23 cellular contexts compared by ENCODE assay signal in the genomic region with DNA sequence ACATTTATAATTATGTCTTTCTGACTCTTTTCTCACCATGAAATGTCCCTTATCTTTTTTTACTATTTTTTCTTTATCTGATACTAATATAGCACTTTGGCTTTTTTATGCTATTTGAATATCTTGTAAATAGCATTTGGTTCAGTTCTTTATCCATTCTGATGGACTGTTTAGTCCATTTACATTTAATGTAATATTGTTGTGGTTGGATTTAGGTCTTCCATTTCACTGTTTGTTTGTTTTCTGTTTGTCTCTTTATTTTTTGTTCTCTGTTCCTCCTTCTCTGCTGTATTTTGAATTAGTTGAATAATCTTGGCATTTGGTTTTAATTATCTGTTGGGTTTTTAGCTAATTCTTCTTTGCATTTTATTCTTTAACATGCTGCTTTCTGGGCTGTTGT.
DNase-seq lines count a peak whose midpoint lies in the region; ATAC-seq, FAIRE-seq and TF ChIP-seq lines count a peak whose summit lies in the region.
"Had no signal": no experiment of that assay in that cellular context is flagged by ENCODE, and none has a peak within 500 bp of the region (broad histone marks: within the 10 kb centered on the region; RNA-seq: fewer than 3 reads in every experiment).

No MANE protein-coding gene starts in this region.

- H3K27ac ChIP-seq in K562 (ENCODE audit: extremely low read depth, low read depth, low read length) (no peak overlapping the region), small intestine (ENCODE audit: low read depth in 1 of 2, low read length in 1 of 2) (no peak overlapping the region)
- H3K27ac ChIP-seq: 22Rv1; A549; BLaER1 treated with 17β-estradiol and CSF1 and Interleukin-3, amounts not matched to agents 10 nM and 100 nM; C4-2B had no signal

- no peak overlapping the region for H3K9ac ChIP-seq in K562 (ENCODE audit: insufficient read depth in 1 of 2, low read depth in 2 of 2, low read length in 2 of 2)
- H3K9ac ChIP-seq: BLaER1 treated with 17β-estradiol and CSF1 and Interleukin-3, amounts not matched to agents 10 nM and 100 nM had no signal

- H3K27ac Mint-ChIP-seq in activated CD4-positive, alpha-beta T cell treated with anti-CD3 and anti-CD28 coated beads, Interleukin-2, amount 10 ng/mL, durations not matched to agents 7 days and 5 days: peak overlapping the region; percentile 39
- H3K27ac Mint-ChIP-seq: B cell; CD4-positive, alpha-beta T cell; CD8-positive, alpha-beta T cell had no signal

- no peak for DNase-seq in activated CD4-positive, alpha-beta T cell treated with anti-CD3 and anti-CD28 coated beads, Interleukin-2, amount 10 ng/mL, durations not matched to agents 7 days and 5 days
- DNase-seq in activated CD4-positive, alpha-beta T cell treated with anti-CD3 and anti-CD28 coated beads, Interleukin-2, amount 50 U/mL, for 48 hours: no peak
- DNase-seq in K562 (ENCODE audit: extremely low read depth in 1 of 4, low spot score in 3 of 4) (no peak), small intestine (no peak), mucosa of descending colon (no peak), HCEC 1CT (no peak)
- DNase-seq: AML-193; Caco-2; Calu3; CD4-positive, alpha-beta T cell; CD8-positive, alpha-beta T cell; DMS79 treated with DMSO at 0.1 percent for 48 hours; GDM1 had no signal

- H3K9me1 ChIP-seq in K562 (ENCODE audit: control insufficient read depth, insufficient read depth, low read length): no peaks in the 10 kb centered on the region

- CTCF ChIA-PET in activated CD4-positive, alpha-beta T cell treated with anti-CD3 and anti-CD28 coated beads, Interleukin-2, amount 10 ng/mL, durations not matched to agents 7 days and 5 days (lab: Charles Lee): interaction anchor here (1.1 kb wide), 1 partner anchor 112 kb away, joined by 3 read pairs; the partner anchor contains the start of gene GATAD1
- CTCF ChIA-PET in K562 (lab: Yijun Ruan, JAX; ENCODE audit: low intra/inter-chr PET ratio): no interaction called here

- no peaks in the 10 kb centered on the region for H4K20me1 ChIP-seq in K562 (replicated peaks; ENCODE audit: control insufficient read depth, insufficient read depth, low read length)
- H4K20me1 ChIP-seq: BLaER1 treated with 17β-estradiol and CSF1 and Interleukin-3, amounts not matched to agents 10 nM and 100 nM had no signal

- intact Hi-C loops in K562 (cut with micrococcal nuclease): no loop called here
- intact Hi-C loops in mucosa of descending colon (cut with DNase I, micrococcal nuclease): no loop called here

- H3K27me3 Mint-ChIP-seq in activated CD4-positive, alpha-beta T cell treated with anti-CD3 and anti-CD28 coated beads, Interleukin-2, amount 10 ng/mL, durations not matched to agents 7 days and 5 days: no peaks in the 10 kb centered on the region
- H3K27me3 Mint-ChIP-seq: B cell; CD4-positive, alpha-beta T cell had no signal

- FAIRE-seq in G401.6 (lab: Jason Lieb, UNC) (peak; percentile 44), K562 (lab: Jason Lieb, UNC) (no peak), small intestine (lab: Jason Lieb, UNC) (peak; percentile 39)
- FAIRE-seq: A549, D721Med, GM12892, GM18507 had no signal

- TF ChIP-seq EP300 in K562 (IDR thresholded peaks at IDR 0.05; ENCODE audit: low read length): no peak

- no peak for TF ChIP-seq RAD21 in K562 (CRISPR knock-in tag; conservative IDR thresholded peaks at IDR 0.05 in 1 of 2, IDR thresholded peaks at IDR 0.05 in 1 of 2)

- no peak overlapping the region for H3K4me2 ChIP-seq in K562 (ENCODE audit: insufficient read depth, low read length)
- H3K4me2 ChIP-seq: A549; BLaER1 treated with 17β-estradiol and CSF1 and Interleukin-3, amounts not matched to agents 10 nM and 100 nM had no signal

- no peaks in the 10 kb centered on the region for H3K4me1 Mint-ChIP-seq in activated CD4-positive, alpha-beta T cell treated with anti-CD3 and anti-CD28 coated beads, Interleukin-2, amount 10 ng/mL, durations not matched to agents 7 days and 5 days
- H3K4me1 Mint-ChIP-seq: B cell had no signal

- TF ChIP-seq CTCF in K562 (IDR thresholded peaks at IDR 0.05 in 2 of 3, conservative IDR thresholded peaks at IDR 0.05 in 1 of 3; ENCODE audit: insufficient read depth in 2 of 3, low read depth in 1 of 3, low read length in 3 of 3): no peak
- no peak for TF ChIP-seq CTCF in mucosa of descending colon (IDR thresholded peaks at IDR 0.05)

- no peaks in the 10 kb centered on the region for H3K9me3 ChIP-seq in K562 (replicated peaks; ENCODE audit: control insufficient read depth, insufficient read depth, low read depth, low read length)
- H3K9me3 ChIP-seq in small intestine (ENCODE audit: control insufficient read depth, low read depth): no peaks in the 10 kb centered on the region
- H3K9me3 ChIP-seq in mucosa of descending colon: no peaks in the 10 kb centered on the region
- H3K9me3 ChIP-seq: A549 had no signal

- no peak overlapping the region for H2AFZ ChIP-seq in K562 (ENCODE audit: low read depth, low read length)

- H3K4me3 ChIP-seq in K562 (no peak overlapping the region), small intestine (ENCODE audit: low read depth in 1 of 2, low read length in 2 of 2) (no peak overlapping the region), mucosa of descending colon (no peak overlapping the region)
- H3K4me3 ChIP-seq: A549; BLaER1 treated with 17β-estradiol and CSF1 and Interleukin-3, amounts not matched to agents 10 nM and 100 nM; GM12878 had no signal

- no peak for TF ChIP-seq POLR2A in K562 (conservative IDR thresholded peaks at IDR 0.05)

- H3K79me2 ChIP-seq in K562 (ENCODE audit: control insufficient read depth, insufficient read depth, low read length): no peaks in the 10 kb centered on the region

- H3K4me3 Mint-ChIP-seq in activated CD4-positive, alpha-beta T cell treated with anti-CD3 and anti-CD28 coated beads, Interleukin-2, amount 10 ng/mL, durations not matched to agents 7 days and 5 days: no peak overlapping the region
- H3K4me3 Mint-ChIP-seq: B cell; CD4-positive, alpha-beta T cell; CD8-positive, alpha-beta T cell had no signal

- peaks cover 7% of the 10 kb centered on the region for H3K9me3 Mint-ChIP-seq in activated CD4-positive, alpha-beta T cell treated with anti-CD3 and anti-CD28 coated beads, Interleukin-2, amount 10 ng/mL, durations not matched to agents 7 days and 5 days
- H3K9me3 Mint-ChIP-seq: CD8-positive, alpha-beta T cell had no signal

- H3K36me3 ChIP-seq in K562 (ENCODE audit: control insufficient read depth, insufficient read depth, low read length): no peaks in the 10 kb centered on the region
- peaks cover 0 to 3% of the 10 kb centered on the region in 2 donors for H3K36me3 ChIP-seq in small intestine (ENCODE audit: control insufficient read depth in 2 of 2, insufficient read depth in 2 of 2, low read length in 2 of 2)
- H3K36me3 ChIP-seq in mucosa of descending colon (ENCODE audit: low read depth): no peaks in the 10 kb centered on the region

- ATAC-seq in K562 (no peak), mucosa of descending colon (no peak)
- ATAC-seq: A549; CD8-positive, alpha-beta T cell; GM12878 had no signal

- in situ Hi-C loops in K562 (cut with MboI): no loop called here

- no TSS peak for BruUV-seq in K562 (replicated peaks; lab: Mats Ljungman, UMichigan)

- no peaks in the 10 kb centered on the region for H3K4me1 ChIP-seq in K562 (replicated peaks in 1 of 2; ENCODE audit: control insufficient read depth in 2 of 2, insufficient read depth in 2 of 2, low read length in 2 of 2)
- H3K4me1 ChIP-seq in small intestine (ENCODE audit: control insufficient read depth in 2 of 2, insufficient read depth in 1 of 2, low read depth in 1 of 2, low read length in 1 of 2): no peaks in the 10 kb centered on the region
- no peaks in the 10 kb centered on the region for H3K4me1 ChIP-seq in mucosa of descending colon (ENCODE audit: low read depth)
- H3K4me1 ChIP-seq: A549; BLaER1 treated with 17β-estradiol and CSF1 and Interleukin-3, amounts not matched to agents 10 nM and 100 nM; Caco-2 had no signal

- H3K27me3 ChIP-seq in K562 (ENCODE audit: control insufficient read depth in 2 of 2, insufficient read depth in 2 of 2, low read length in 2 of 2) (no peaks in the 10 kb centered on the region), small intestine (ENCODE audit: control insufficient read depth in 2 of 2, insufficient read depth in 2 of 2, low read length in 2 of 2) (no peaks in the 10 kb centered on the region)
- H3K27me3 ChIP-seq: BLaER1 treated with 17β-estradiol and CSF1 and Interleukin-3, amounts not matched to agents 10 nM and 100 nM had no signal

- H3K36me3 Mint-ChIP-seq in activated CD4-positive, alpha-beta T cell treated with anti-CD3 and anti-CD28 coated beads, Interleukin-2, amount 10 ng/mL, durations not matched to agents 7 days and 5 days (ENCODE audit: low read depth): peaks cover 25% of the 10 kb centered on the region

- POLR2A ChIA-PET in activated CD4-positive, alpha-beta T cell treated with anti-CD3 and anti-CD28 coated beads, Interleukin-2, amount 10 ng/mL, durations not matched to agents 7 days and 5 days (lab: Charles Lee): no interaction called here
- POLR2A ChIA-PET in K562 (lab: Yijun Ruan, JAX): no interaction called here

TF ChIP-seq in K562, 482 proteins besides CTCF, POLR2A, EP300 and RAD21 (continues in another document):
- no peak for TF ChIP-seq ZFP36 (IDR thresholded peaks at IDR 0.05; ENCODE audit: low read depth, low read length, partially characterized antibody)
- TF ChIP-seq JUN (IDR thresholded peaks at IDR 0.05; ENCODE audit: borderline replicate concordance, low read depth, low read length): no peak
- TF ChIP-seq JUN (CRISPR knock-in tag; IDR thresholded peaks at IDR 0.05; ENCODE audit: borderline replicate concordance): no peak
- peak; percentile 61; the same call in 1 of the 2 replicates for TF ChIP-seq ZNF354B (CRISPR knock-in tag; IDR thresholded peaks at IDR 0.05)
- no peak for TF ChIP-seq ZBED1 (IDR thresholded peaks at IDR 0.05)
- TF ChIP-seq HDAC2 (IDR thresholded peaks at IDR 0.05): no peak
- TF ChIP-seq E2F3 (CRISPR knock-in tag; IDR thresholded peaks at IDR 0.05): no peak
- no peak for TF ChIP-seq TOE1 (IDR thresholded peaks at IDR 0.05; ENCODE audit: borderline replicate concordance)
- no peak for TF ChIP-seq TOE1 (CRISPR knock-in tag; IDR thresholded peaks at IDR 0.05; ENCODE audit: borderline replicate concordance, low read depth)
- TF ChIP-seq NCOR1 (IDR thresholded peaks at IDR 0.05): no peak
- no peak for TF ChIP-seq VEZF1 (CRISPR knock-in tag; IDR thresholded peaks at IDR 0.05)
- TF ChIP-seq FOXA1 (IDR thresholded peaks at IDR 0.05; ENCODE audit: borderline replicate concordance): no peak
